27 cellular contexts compared by ENCODE assay signal in the genomic region with DNA sequence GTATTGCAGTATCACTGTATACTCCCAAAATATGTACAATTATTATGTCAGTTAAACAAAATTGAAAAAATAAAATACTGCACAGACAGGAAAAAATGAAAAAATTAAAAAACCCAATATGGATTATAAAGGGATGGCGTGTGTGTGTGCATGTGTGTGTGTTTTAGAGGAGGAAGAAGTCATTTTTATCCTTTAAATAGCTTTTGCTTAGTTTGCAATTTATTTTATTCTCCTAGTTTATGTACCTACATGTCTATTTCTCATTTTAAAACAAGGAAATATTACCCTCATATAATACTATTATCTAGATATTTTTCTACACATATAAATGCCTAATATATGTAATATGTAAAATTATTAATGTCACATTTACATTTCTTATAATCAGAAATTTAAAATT.
A peak's percentile ranks its signal among the peaks of the same experiment; 100 is the strongest.
DNase-seq lines count a peak whose midpoint lies in the region; ATAC-seq, FAIRE-seq and TF ChIP-seq lines count a peak whose summit lies in the region.
"Had no signal": no experiment of that assay in that cellular context is flagged by ENCODE, and none has a peak within 500 bp of the region (broad histone marks: within the 10 kb centered on the region; RNA-seq: fewer than 3 reads in every experiment).

No MANE protein-coding gene starts in this region.

- intact Hi-C loops in IMR-90 (cut with micrococcal nuclease): no loop called here
- intact Hi-C loops in kidney (cut with DNase I): no loop called here
- intact Hi-C loops in heart right ventricle (cut with DNase I): loop anchor here in 1 of 10 donors (10.0 kb wide), 1 partner anchor 60 kb away; no protein-coding TSS in a partner anchor

- H3K4me3 ChIP-seq in A549 (no peak overlapping the region), IMR-90 (ENCODE audit: insufficient read depth, low read depth, low read length) (no peak overlapping the region), kidney (ENCODE audit: low read length in 2 of 2) (no peak overlapping the region), heart right ventricle (no peak overlapping the region)
- H3K4me3 ChIP-seq: BLaER1 had no signal

- H3K4me1 ChIP-seq in A549 (no peaks in the 10 kb centered on the region), IMR-90 (ENCODE audit: control insufficient read depth, insufficient read depth, low read length) (no peaks in the 10 kb centered on the region), kidney (ENCODE audit: control insufficient read depth in 1 of 2, insufficient read depth in 1 of 2, low read depth in 1 of 2, low read length in 2 of 2) (no peaks in the 10 kb centered on the region), heart right ventricle (no peaks in the 10 kb centered on the region)
- H3K4me1 ChIP-seq: BE2C, BLaER1 had no signal

- H3K9me1 ChIP-seq in IMR-90 (ENCODE audit: insufficient read depth, low read length): no peaks in the 10 kb centered on the region

- H2AK9ac ChIP-seq in IMR-90 (replicated peaks; ENCODE audit: low read depth, low read length, poor library complexity): no peak overlapping the region

- H3K4me2 ChIP-seq in A549 (no peak overlapping the region), IMR-90 (ENCODE audit: low read depth, low read length) (no peak overlapping the region)
- H3K4me2 ChIP-seq: BLaER1 had no signal

- TF ChIP-seq POLR2A in A549 (IDR thresholded peaks at IDR 0.05; ENCODE audit: low read length) (no peak), IMR-90 (IDR thresholded peaks at IDR 0.05; ENCODE audit: low read depth, low read length) (no peak)

- BruUV-seq in IMR-90 (replicated peaks; lab: Mats Ljungman, UMichigan): no TSS peak

- DNase-seq in A549 (ENCODE audit: low read depth in 1 of 2, low spot score in 1 of 2) (no peak), IMR-90 (no peak), kidney (no peak), heart right ventricle (no peak)
- no peak for DNase-seq in activated naive CD4-positive, alpha-beta T cell treated with anti-CD3 and anti-CD28 coated beads, Interleukin-2, amount 50 U/mL, for 72 hours (ENCODE audit: low spot score in 2 of 2)
- DNase-seq in activated naive CD4-positive, alpha-beta T cell treated with anti-CD3 and anti-CD28 coated beads, Interleukin-2, amount 50 U/mL, for 16 hours: no peak
- no peak for DNase-seq in activated naive CD4-positive, alpha-beta T cell treated with anti-CD3 and anti-CD28 coated beads, Interleukin-2, amount 10 ng/mL, durations not matched to agents 7 days and 5 days
- DNase-seq: 8988T; ACHN; BE2C; C1 segment of cervical spinal cord; CD4-positive, alpha-beta memory T cell; CD4-positive, CD25-positive, alpha-beta regulatory T cell; CD8-positive, alpha-beta memory T cell; COR-L47; DMS 273 treated with DMSO at 0.1 percent for 48 hours; DMS153; DMS53; DMS79; DND-41; EL; GF-D8 had no signal

- no peaks in the 10 kb centered on the region for H3K79me1 ChIP-seq in IMR-90 (ENCODE audit: low read depth in 1 of 2, low read length in 2 of 2)

- H4K91ac ChIP-seq in IMR-90 (ENCODE audit: insufficient read depth, low read depth, low read length): no peak overlapping the region

- no peak overlapping the region for H3K4me3 Mint-ChIP-seq in activated naive CD4-positive, alpha-beta T cell treated with anti-CD3 and anti-CD28 coated beads, Interleukin-2, amount 10 ng/mL, durations not matched to agents 7 days and 5 days
- H3K4me3 Mint-ChIP-seq: CD14-positive monocyte; CD4-positive, alpha-beta memory T cell; CD4-positive, CD25-positive, alpha-beta regulatory T cell; CD8-positive, alpha-beta memory T cell had no signal

- TF ChIP-seq CTCF in A549 (IDR thresholded peaks at IDR 0.05): no peak
- TF ChIP-seq CTCF in IMR-90 (conservative IDR thresholded peaks at IDR 0.05; ENCODE audit: low read depth, low read length): no peak
- TF ChIP-seq CTCF in kidney (IDR thresholded peaks at IDR 0.05; ENCODE audit: borderline replicate concordance, extremely low read depth, insufficient read depth): no peak
- no peak for TF ChIP-seq CTCF in heart right ventricle (IDR thresholded peaks at IDR 0.05)

- no peak overlapping the region for H4K5ac ChIP-seq in IMR-90 (ENCODE audit: low read depth, low read length)

- no peak overlapping the region for H2AK5ac ChIP-seq in IMR-90 (ENCODE audit: low read depth, low read length)

- H3K4me1 Mint-ChIP-seq in activated naive CD4-positive, alpha-beta T cell treated with anti-CD3 and anti-CD28 coated beads, Interleukin-2, amount 10 ng/mL, durations not matched to agents 7 days and 5 days: no peaks in the 10 kb centered on the region
- H3K4me1 Mint-ChIP-seq: CD14-positive monocyte; CD4-positive, alpha-beta memory T cell; CD4-positive, CD25-positive, alpha-beta regulatory T cell; CD8-positive, alpha-beta memory T cell had no signal

- H2AFZ ChIP-seq in IMR-90 (replicated peaks; ENCODE audit: low read length, poor library complexity): no peak overlapping the region

- H2BK15ac ChIP-seq in IMR-90 (ENCODE audit: low read depth, low read length): no peak overlapping the region

- H3K27me3 Mint-ChIP-seq in activated naive CD4-positive, alpha-beta T cell treated with anti-CD3 and anti-CD28 coated beads, Interleukin-2, amount 10 ng/mL, durations not matched to agents 7 days and 5 days: no peaks in the 10 kb centered on the region
- H3K27me3 Mint-ChIP-seq: CD4-positive, alpha-beta memory T cell; CD4-positive, CD25-positive, alpha-beta regulatory T cell; CD8-positive, alpha-beta memory T cell had no signal

- no peak for FAIRE-seq in A549 (lab: Jason Lieb, UNC)
- peak; percentile 61 for FAIRE-seq in colon (lab: Jason Lieb, UNC)
- FAIRE-seq in kidney (lab: Jason Lieb, UNC): peak; percentile 39
- FAIRE-seq: GM12891, GM19239 had no signal

- H4K8ac ChIP-seq in IMR-90 (ENCODE audit: low read depth in 2 of 2, low read length in 2 of 2): no peak overlapping the region

- no peak overlapping the region for H3K14ac ChIP-seq in IMR-90 (replicated peaks; ENCODE audit: low read depth, low read length)

- WGBS in A549 (ENCODE audit: missing lambda C conversion rate): 29% methylated on average over 1 of the region's 1 CpG
- no CpG with 5 or more reads among the region's 1 CpG for WGBS in IMR-90 (ENCODE audit: extremely low coverage in 2 of 2, insufficient read length in 1 of 2), 2 experiments
- WGBS in heart right ventricle, 2 donors: 90% methylated on average over 1 of the region's 1 CpG

- CTCF ChIA-PET in A549 (lab: Yijun Ruan, JAX): no interaction called here
- CTCF ChIA-PET in IMR-90 (lab: Yijun Ruan, JAX): no interaction called here
- CTCF ChIA-PET in activated naive CD4-positive, alpha-beta T cell treated with anti-CD3 and anti-CD28 coated beads, Interleukin-2, amount 10 ng/mL, durations not matched to agents 7 days and 5 days (lab: Charles Lee): interaction anchor here (0.7 kb wide), 1 partner anchor 10 kb away, joined by 3 read pairs; no protein-coding TSS in a partner anchor

- POLR2A ChIA-PET in A549 (lab: Yijun Ruan, JAX): no interaction called here
- POLR2A ChIA-PET in IMR-90 (lab: Charles Lee; ENCODE audit: unreplicated experiment): no interaction called here

- H3K27ac ChIP-seq in A549 (no peak overlapping the region), IMR-90 (ENCODE audit: insufficient read depth, low read length) (no peak overlapping the region), kidney (ENCODE audit: low read depth in 2 of 2, low read length in 2 of 2) (no peak overlapping the region), heart right ventricle (no peak overlapping the region)
- H3K27ac ChIP-seq: BLaER1 had no signal

- no peak overlapping the region for H2BK120ac ChIP-seq in IMR-90 (ENCODE audit: low read depth, low read length)

- H3K27me3 ChIP-seq in IMR-90 (ENCODE audit: control insufficient read depth, insufficient read depth, low read length): no peaks in the 10 kb centered on the region
- no peaks in the 10 kb centered on the region for H3K27me3 ChIP-seq in heart right ventricle
- H3K27me3 ChIP-seq: BE2C, BLaER1 had no signal

- H3K56ac ChIP-seq in IMR-90 (ENCODE audit: extremely low read depth, insufficient read depth, low read length): no peak overlapping the region

- H4K20me1 ChIP-seq in IMR-90 (ENCODE audit: insufficient read depth, low read length): no peaks in the 10 kb centered on the region
- H4K20me1 ChIP-seq: BLaER1 had no signal

- TF ChIP-seq RAD21 in A549 (conservative IDR thresholded peaks at IDR 0.05 in 1 of 2, IDR thresholded peaks at IDR 0.05 in 1 of 2) (no peak), IMR-90 (IDR thresholded peaks at IDR 0.05; ENCODE audit: low read length) (no peak)

- no peak for TF ChIP-seq EP300 in A549 (IDR thresholded peaks at IDR 0.05)

- in situ Hi-C loops in IMR-90 (cut with MboI; ENCODE audit: low sequenced_read_pairs): loop anchor here (25.0 kb wide), 1 partner anchor 897 kb away; no protein-coding TSS in a partner anchor

- H3K27ac Mint-ChIP-seq in activated naive CD4-positive, alpha-beta T cell treated with anti-CD3 and anti-CD28 coated beads, Interleukin-2, amount 50 U/mL, for 72 hours: no peak overlapping the region
- H3K27ac Mint-ChIP-seq in activated naive CD4-positive, alpha-beta T cell treated with anti-CD3 and anti-CD28 coated beads, Interleukin-2, amount 10 ng/mL, durations not matched to agents 7 days and 5 days: no peak overlapping the region
- H3K27ac Mint-ChIP-seq: CD14-positive monocyte; CD4-positive, alpha-beta memory T cell; CD4-positive, CD25-positive, alpha-beta regulatory T cell; CD8-positive, alpha-beta memory T cell had no signal

- dilution Hi-C loops in IMR-90 (cut with HindIII; ENCODE audit: low sequenced_read_pairs, unreplicated experiment): no loop called here

- H3K9ac ChIP-seq in IMR-90 (ENCODE audit: low read depth, low read length) (no peak overlapping the region), kidney (ENCODE audit: low read length in 2 of 2) (no peak overlapping the region)
- H3K9ac ChIP-seq: BLaER1 had no signal

- no peak for ATAC-seq in A549
- no peak for ATAC-seq in IMR-90 (ENCODE audit: low read depth)
- ATAC-seq in activated naive CD4-positive, alpha-beta T cell treated with anti-CD3 and anti-CD28 coated beads, Interleukin-2, amount 50 U/mL, for 72 hours: no peak
- ATAC-seq in heart right ventricle: no peak

- H3K36me3 ChIP-seq in IMR-90 (ENCODE audit: control insufficient read depth, insufficient read depth, low read length): no peaks in the 10 kb centered on the region
- H3K36me3 ChIP-seq in kidney (ENCODE audit: control insufficient read depth in 1 of 2, insufficient read depth in 2 of 2, low read length in 2 of 2): no peaks in the 10 kb centered on the region
- H3K36me3 ChIP-seq in heart right ventricle: no peaks in the 10 kb centered on the region
- H3K36me3 ChIP-seq: BE2C, BLaER1 had no signal

- H3K18ac ChIP-seq in IMR-90 (ENCODE audit: low read depth, low read length): no peak overlapping the region

- peaks cover 0 to 4% of the 10 kb centered on the region in 2 donors for H3K36me3 Mint-ChIP-seq in activated naive CD4-positive, alpha-beta T cell treated with anti-CD3 and anti-CD28 coated beads, Interleukin-2, amount 50 U/mL, for 72 hours
- no peaks in the 10 kb centered on the region for H3K36me3 Mint-ChIP-seq in activated naive CD4-positive, alpha-beta T cell treated with anti-CD3 and anti-CD28 coated beads, Interleukin-2, amount 10 ng/mL, durations not matched to agents 7 days and 5 days
- H3K36me3 Mint-ChIP-seq: CD14-positive monocyte; CD4-positive, alpha-beta memory T cell; CD4-positive, CD25-positive, alpha-beta regulatory T cell; CD8-positive, alpha-beta memory T cell had no signal

- no peak overlapping the region for H2BK20ac ChIP-seq in IMR-90 (ENCODE audit: low read depth, low read length)

- no peak overlapping the region for H2BK5ac ChIP-seq in IMR-90 (ENCODE audit: low read depth, low read length, poor library complexity, severe bottlenecking)

- H3K23ac ChIP-seq in IMR-90 (ENCODE audit: low read depth, low read length): no peak overlapping the region

- H3K9me3 ChIP-seq in A549 (no peaks in the 10 kb centered on the region), IMR-90 (ENCODE audit: control insufficient read depth, insufficient read depth, low read length) (no peaks in the 10 kb centered on the region), kidney (ENCODE audit: control insufficient read depth in 1 of 2, low read length in 2 of 2) (no peaks in the 10 kb centered on the region), heart right ventricle (peaks cover 0 to 3% (median 0%) of the 10 kb centered on the region in 11 donors)
- H3K9me3 ChIP-seq: BE2C, BLaER1 had no signal

- H3K9me3 Mint-ChIP-seq in activated naive CD4-positive, alpha-beta T cell treated with anti-CD3 and anti-CD28 coated beads, Interleukin-2, amount 50 U/mL, for 72 hours: peaks cover 10 to 15% of the 10 kb centered on the region in 2 donors
- H3K9me3 Mint-ChIP-seq in activated naive CD4-positive, alpha-beta T cell treated with anti-CD3 and anti-CD28 coated beads, Interleukin-2, amount 10 ng/mL, durations not matched to agents 7 days and 5 days: peaks cover 9% of the 10 kb centered on the region

- no peak overlapping the region for H3K4ac ChIP-seq in IMR-90 (ENCODE audit: low read depth, low read length)
